In genomic region chr18:48996901-48997463, GRCh38 we compare ENCODE assay signal across 8 cellular contexts. TPM values are rescaled to one million over a fixed set of nuclear protein-coding genes. Genes with fewer than 3 reads are reported as not detected.
DNase-seq lines count a peak whose midpoint lies in the region; TF ChIP-seq lines count a peak whose summit lies in the region.

No MANE protein-coding gene starts in this region.

- H3K9me3 Mint-ChIP-seq in Caco-2 (ENCODE audit: unreplicated experiment): no peaks in the 10 kb centered on the region

- peaks cover 23% of the 10 kb centered on the region for H3K4me1 Mint-ChIP-seq in Caco-2 (ENCODE audit: low read depth, unreplicated experiment)

- no peaks in the 10 kb centered on the region for H3K36me3 Mint-ChIP-seq in Caco-2 (ENCODE audit: insufficient read depth, unreplicated experiment)

- DNase-seq in Caco-2 (peak; percentile 54 to 57), LNCaP clone FGC (ENCODE audit: low read depth) (peak; percentile 65), cerebellar cortex (ENCODE audit: low spot score) (peak; percentile 16), stomach (no peak), D341Med (ENCODE audit: low spot score) (no peak), SIG-M5 treated with dmso at 0.1 percent for 504 hours (lab: John Stamatoyannopoulos, UW; ENCODE audit: unreplicated experiment) (no peak), mucosa of gallbladder (ENCODE audit: low spot score) (no peak)

- H3K27me3 ChIP-seq in Caco-2 (replicated peaks; ENCODE audit: control insufficient read depth, insufficient read depth, low read length) (no peaks in the 10 kb centered on the region), mucosa of rectum (ENCODE audit: control insufficient read depth in 2 of 2, insufficient read depth in 2 of 2, low read length in 2 of 2) (no peaks in the 10 kb centered on the region), stomach (no peaks in the 10 kb centered on the region)

- BruUV-seq in Caco-2 (replicated peaks; lab: Mats Ljungman, UMichigan): no TSS peak

- intact Hi-C loops in Caco-2 (cut with micrococcal nuclease; ENCODE audit: unreplicated experiment) (no loop called here), stomach (cut with DNase I; ENCODE audit: low total_unique reads) (no loop called here)

- H3K9me3 ChIP-seq in Caco-2 (no peaks in the 10 kb centered on the region), mucosa of rectum (ENCODE audit: control insufficient read depth in 2 of 2, low read length in 2 of 2) (no peaks in the 10 kb centered on the region), stomach (no peaks in the 10 kb centered on the region)

- no peak overlapping the region for H3K4me3 Mint-ChIP-seq in Caco-2 (ENCODE audit: unreplicated experiment)

- H3K27ac ChIP-seq in mucosa of rectum (ENCODE audit: low read depth in 2 of 2, low read length in 2 of 2) (peak overlapping the region; percentile 60 to 73), stomach (peak overlapping the region in 1 of 5 donors; percentile 24)

- no peaks in the 10 kb centered on the region for H3K27me3 Mint-ChIP-seq in Caco-2 (ENCODE audit: insufficient read depth, unreplicated experiment)

- H3K27ac Mint-ChIP-seq in Caco-2 (ENCODE audit: unreplicated experiment): peak overlapping the region; percentile 86

- peaks cover 41% of the 10 kb centered on the region for H3K4me1 ChIP-seq in Caco-2
- H3K4me1 ChIP-seq in mucosa of rectum (ENCODE audit: control insufficient read depth in 2 of 2, insufficient read depth in 2 of 2, low read length in 2 of 2): peaks cover 13 to 24% of the 10 kb centered on the region in 2 donors
- peaks cover 21 to 42% (median 32%) of the 10 kb centered on the region in 4 donors for H3K4me1 ChIP-seq in stomach

- 47 to 67% (median 60%) methylated on average over 7 to 8 of the region's 8 CpGs for WGBS in stomach, 5 donors

- peak in 1 of 2 experiments; percentile 10 for TF ChIP-seq CTCF in Caco-2 (IDR thresholded peaks at IDR 0.05; ENCODE audit: insufficient read depth in 1 of 2, low read depth in 1 of 2, low read length in 1 of 2, severe bottlenecking in 1 of 2, unreplicated experiment in 1 of 2)
- no peak for TF ChIP-seq CTCF in LNCaP clone FGC (IDR thresholded peaks at IDR 0.05; ENCODE audit: control insufficient read depth, extremely low read depth, insufficient read depth)
- TF ChIP-seq CTCF in stomach (IDR thresholded peaks at IDR 0.05): no peak

- no peaks in the 10 kb centered on the region for H3K36me3 ChIP-seq in Caco-2 (ENCODE audit: control insufficient read depth, insufficient read depth, low read length)
- H3K36me3 ChIP-seq in mucosa of rectum (ENCODE audit: control insufficient read depth in 2 of 2, insufficient read depth in 2 of 2, low read length in 2 of 2): no peaks in the 10 kb centered on the region
- H3K36me3 ChIP-seq in stomach: no peaks in the 10 kb centered on the region

- no peak for TF ChIP-seq EP300 in stomach (IDR thresholded peaks at IDR 0.05)

- H3K9ac ChIP-seq in mucosa of rectum (ENCODE audit: low read depth in 1 of 2, low read length in 2 of 2): peak overlapping the region; percentile 20 to 41

- no peak for TF ChIP-seq POLR2A in stomach (IDR thresholded peaks at IDR 0.05)

- H3K4me3 ChIP-seq in Caco-2 (ENCODE audit: low read depth, low read length) (no peak overlapping the region), LNCaP clone FGC (ENCODE audit: low read depth, low read length) (no peak overlapping the region), mucosa of rectum (ENCODE audit: low read length in 2 of 2) (no peak overlapping the region), stomach (no peak overlapping the region)

- POLR2A ChIA-PET in Caco-2 (lab: Charles Lee): interaction anchor here (0.6 to 1.5 kb wide), 2 partner anchors 14 to 45 kb away, joined by 6 to 10 read pairs; no protein-coding TSS in a partner anchor

- CTCF ChIA-PET in Caco-2 (lab: Charles Lee): interaction anchor here (0.5 to 1.3 kb wide), 3 partner anchors 45 to 419 kb away, joined by 3 read pairs; no protein-coding TSS in a partner anchor

RNA-seq across cellular contexts. Expression of gene SMAD7, which starts 46.2 kb away (rescaled TPM):
- total RNA-seq in Caco-2 (2022): 9.3 and 9.5 TPM in 2 replicates
- 100 to 1,000 TPM in 1 of 5 donors, 10 to 100 TPM in 3, 1 to 10 TPM in 1; 7.0 to 123 (median 29.3) TPM for total RNA-seq in stomach
- 10 to 100 TPM in 1 of 3 donors, 1 to 10 TPM in 2; 4.5 to 10.1 (median 9.9) TPM for polyA plus RNA-seq in stomach
- total RNA-seq in mucosa of gallbladder: 20.0 TPM

Comparison
In these comparisons a context has a peak if more than half of its experiments do, and no peak if none do; other contexts are left out.
1. DNase-seq: peak in Caco-2 (2 of 2), LNCaP clone FGC (single experiment) and cerebellar cortex (single experiment); none in stomach (single experiment), D341Med (single experiment), SIG-M5 treated with dmso at 0.1 percent for 504 hours (single experiment) and mucosa of gallbladder (single experiment).